Comparison of ENCODE assay signal across 8 cellular contexts in genomic region chr15:64877435-64877834, GRCh38. TPM values are rescaled to one million over a fixed set of nuclear protein-coding genes. Genes with fewer than 3 reads are reported as not detected.
DNase-seq lines count a peak whose midpoint lies in the region; ATAC-seq and TF ChIP-seq lines count a peak whose summit lies in the region.

No MANE protein-coding gene starts in this region.

- intact Hi-C loops in CD14-positive monocyte (cut with micrococcal nuclease) = no loop called here

- peaks cover 82% of the 10 kb centered on the region for H3K4me1 Mint-ChIP-seq in CD14-positive monocyte

- H3K36me3 Mint-ChIP-seq in CD14-positive monocyte = peaks cover 19 to 24% of the 10 kb centered on the region in 2 donors

- H3K9me3 Mint-ChIP-seq in CD14-positive monocyte = no peaks in the 10 kb centered on the region

- peak overlapping the region; percentile 82 to 97 (median 95) for H3K27ac Mint-ChIP-seq in CD14-positive monocyte

- DNase-seq in CD14-positive monocyte (ENCODE audit: low spot score) (peak; percentile 76), RPMI8226 (peak; percentile 97), fibroblast of gingiva (ENCODE audit: low read depth) (peak; percentile 47), omental fat pad (ENCODE audit: low spot score) (no peak), KG1 (lab: John Stamatoyannopoulos, UW) (no peak), NCI-H1930 (lab: John Stamatoyannopoulos, UW) (no peak), RKO (ENCODE audit: low spot score) (no peak), kidney glomerular epithelial cell (lab: John Stamatoyannopoulos, UW) (no peak)

- H3K4me3 Mint-ChIP-seq in CD14-positive monocyte = peak overlapping the region in 1 of 2 donors; percentile 77

- peaks cover 0 to 5% (median 0%) of the 10 kb centered on the region in 3 donors for H3K27me3 Mint-ChIP-seq in CD14-positive monocyte (ENCODE audit: low read depth in 3 of 3)

- peak; percentile 46 for ATAC-seq in omental fat pad (ENCODE audit: low FRiP score)

- TF ChIP-seq CTCF in CD14-positive monocyte (IDR thresholded peaks at IDR 0.05) = no peak
- TF ChIP-seq CTCF in omental fat pad (IDR thresholded peaks at IDR 0.05) = no peak

RNA-seq across cellular contexts. Expression of gene ANKDD1A, which starts 34.3 kb away (rescaled TPM):
- polyA plus RNA-seq in CD14-positive monocyte = under 1 TPM; 0.49 to 0.90 TPM
- 10 to 100 TPM in 1 of 4 donors, 1 to 10 TPM in 3; 5.9 to 18.5 (median 7.5) TPM for total RNA-seq in omental fat pad

RNA-seq across cellular contexts. Expression of gene PLEKHO2, which starts 35.7 kb away (rescaled TPM):
- polyA plus RNA-seq in CD14-positive monocyte = 10 to 100 TPM; 78.0 to 93.5 TPM
- 10 to 100 TPM; 53.0 to 86.6 (median 58.4) TPM for total RNA-seq in omental fat pad

RNA-seq across cellular contexts. Expression of gene PIF1, which starts 52.0 kb away (rescaled TPM):
- under 1 TPM in 1 of 2 donors, not detected in 1; 0.13 TPM for polyA plus RNA-seq in CD14-positive monocyte
- total RNA-seq in omental fat pad = 1 to 10 TPM in 2 of 4 donors, under 1 TPM in 1, not detected in 1; 0.63 to 1.4 (median 1.0) TPM

Comparison
In these comparisons a context has a peak if more than half of its experiments do, and no peak if none do; other contexts are left out.
1. DNase-seq: peak in CD14-positive monocyte (single experiment), RPMI8226 (single experiment) and fibroblast of gingiva (single experiment); none in omental fat pad (single experiment), KG1 (single experiment), NCI-H1930 (0 of 2), RKO (single experiment) and kidney glomerular epithelial cell (single experiment).